31 cellular contexts compared by ENCODE assay signal in genomic region chr2:215779912-215780311, GRCh38.
"Had no signal": no experiment of that assay in that cellular context is flagged by ENCODE, and none has a peak within 500 bp of the region (broad histone marks: within the 10 kb centered on the region; RNA-seq: fewer than 3 reads in every experiment).

No MANE protein-coding gene starts in this region.

- H3K4me3 ChIP-seq: gastroesophageal sphincter, hepatocyte, left ventricle myocardium inferior, lung, ovary, prostate gland, testis, vagina had no signal

- ATAC-seq: activated CD4-positive, CD25-positive, alpha-beta regulatory T cell treated with anti-CD3 and anti-CD28 coated beads, Interleukin-2, amount 50 U/mL, for 24 hours; effector memory CD8-positive, alpha-beta T cell; gastroesophageal sphincter; sciatic nerve; stimulated activated memory B cell treated with anti-CD40 and anti-IgM and Interleukin-4, amounts not matched to agents 10 μg/mL and 1 μg/mL and 100 μg/mL, for 72 hours had no signal

- DNase-seq: activated CD4-positive, alpha-beta T cell treated with anti-CD3 and anti-CD28 coated beads for 48 hours; activated CD4-positive, alpha-beta T cell treated with anti-CD3 and anti-CD28 coated beads, Interleukin-2, amount 50 U/mL, for 48 hours; activated CD8-positive, alpha-beta memory T cell treated with anti-CD3 and anti-CD28 coated beads for 24 hours; activated effector memory CD4-positive, alpha-beta T cell treated with Interleukin-2 at 50 U/mL for 16 hours; activated naive CD4-positive, alpha-beta T cell treated with Interleukin-2 at 50 U/mL for 16 hours; activated naive CD8-positive, alpha-beta T cell treated with anti-CD3 and anti-CD28 coated beads, Interleukin-2, amount 10 ng/mL, durations not matched to agents 7 days and 5 days; amniotic stem cell; caudate nucleus; cortex of kidney; effector memory CD8-positive, alpha-beta T cell; erythroblast; islet precursor cell; left ventricle myocardium inferior; nephron progenitor cell; ovary; retina; small intestine; stimulated activated CD4-positive, alpha-beta T cell treated with anti-CD3 and anti-CD28 coated beads, Interleukin-1b, Interleukin-23, amount 100 ng/mL, for 48 hours; stimulated activated CD4-positive, alpha-beta T cell treated with anti-CD3 and anti-CD28 coated beads, Interleukin-4, amount 100 ng/mL, for 4 hours; stimulated activated CD8-positive, alpha-beta memory T cell treated with anti-CD3 and anti-CD28 coated beads, Interleukin-4, amount 100 ng/mL, for 48 hours; T-helper 9 cell; testis had no signal

- H3K9me3 ChIP-seq: gastroesophageal sphincter, ovary, prostate gland, testis, vagina had no signal

- H3K36me3 ChIP-seq: gastroesophageal sphincter, left ventricle myocardium inferior, ovary, prostate gland, vagina had no signal

- H3K27ac ChIP-seq: left ventricle myocardium inferior, ovary, prostate gland, vagina, VCaP had no signal

- H3K4me2 ChIP-seq: hepatocyte had no signal

- H3K79me2 ChIP-seq: hepatocyte had no signal

- H3K4me1 ChIP-seq: prostate gland had no signal

- H3K27me3 ChIP-seq: gastroesophageal sphincter, hepatocyte, ovary, testis, vagina had no signal

- H2AFZ ChIP-seq: hepatocyte had no signal
